In genomic region chr18:35248429-35248828, GRCh38 we compare ENCODE assay signal across 1 cellular context.
TF ChIP-seq lines count a peak whose summit lies in the region.

No MANE protein-coding gene starts in this region.

TF ChIP-seq in K562, 482 proteins besides CTCF, POLR2A, EP300 and RAD21:
- TF ChIP-seq ZBED1 (IDR thresholded peaks at IDR 0.05) (no peak), ZNF121 (CRISPR knock-in tag; conservative IDR thresholded peaks at IDR 0.05) (peak; percentile 77)
